In the genomic region with DNA sequence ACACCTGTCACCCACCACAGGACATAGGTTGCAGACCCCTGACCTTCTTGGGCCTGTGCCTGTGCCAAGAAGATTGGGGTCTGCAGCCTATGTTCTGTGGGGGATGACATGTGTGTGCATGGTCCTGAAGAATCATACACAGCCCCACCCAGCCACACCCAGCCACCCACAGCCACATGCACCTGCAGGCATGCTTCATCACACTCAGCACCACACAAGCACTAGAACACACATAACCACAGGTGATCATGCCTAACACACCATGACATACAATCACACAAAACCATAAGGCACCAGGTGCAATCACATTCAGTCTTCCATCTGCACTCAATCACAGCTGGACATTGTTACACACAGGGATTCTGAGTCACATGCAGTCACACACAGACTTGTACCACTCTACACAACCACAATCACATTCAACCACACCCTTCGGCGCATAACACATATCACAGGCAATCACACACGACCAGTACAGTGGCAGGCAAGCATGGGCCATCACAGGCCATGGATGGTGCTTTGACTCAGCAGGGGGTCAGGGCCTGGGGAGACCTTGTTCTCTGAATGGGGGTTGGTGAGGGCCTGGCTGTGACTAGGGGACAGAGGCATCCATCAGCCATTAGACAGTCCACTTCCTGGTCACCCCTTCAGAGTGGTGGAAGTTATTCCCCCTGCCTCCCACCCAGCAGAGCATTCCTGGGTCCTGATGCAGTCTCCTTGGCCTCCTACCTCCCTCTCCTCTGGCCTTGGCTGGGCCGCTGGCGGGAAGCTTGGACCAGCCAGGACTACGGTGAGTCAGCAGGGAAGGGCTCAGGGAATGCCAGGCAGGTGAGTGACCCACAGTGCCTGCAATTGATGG, we compare ENCODE assay signal across 1 cellular context.
A peak's percentile ranks its signal among the peaks of the same experiment; 100 is the strongest.
TF ChIP-seq lines count a peak whose summit lies in the region.

No MANE protein-coding gene starts in this region.

TF ChIP-seq in SK-N-SH, 30 proteins besides CTCF, POLR2A, EP300 and RAD21 (continued from another document):
- TF ChIP-seq GABPA (IDR thresholded peaks at IDR 0.05; ENCODE audit: low read depth) (peak; percentile 50), SIN3A (IDR thresholded peaks at IDR 0.05; ENCODE audit: borderline replicate concordance, low read depth, low read length) (no peak), NRF1 (IDR thresholded peaks at IDR 0.05; ENCODE audit: low read depth, low read length) (no peak), TAF1 (IDR thresholded peaks at IDR 0.05; ENCODE audit: borderline replicate concordance, low read depth, low read length) (no peak), SMC3 (IDR thresholded peaks at IDR 0.05; ENCODE audit: low read depth, low read length) (no peak), MEF2A (IDR thresholded peaks at IDR 0.05; ENCODE audit: borderline replicate concordance, low read depth) (no peak), FOSL2 (IDR thresholded peaks at IDR 0.05; ENCODE audit: borderline replicate concordance, low read depth) (peak; percentile 83), ELF1 (IDR thresholded peaks at IDR 0.05) (0 out of 2 replicates have a peak, but pooled peaks have one; percentile 47), JUND (IDR thresholded peaks at IDR 0.05) (peak; percentile 81), TCF12 (IDR thresholded peaks at IDR 0.05) (peak; percentile 67; the same call in 1 of the 2 replicates), FOXM1 (IDR thresholded peaks at IDR 0.05; ENCODE audit: low read depth) (no peak)
- TF ChIP-seq, protein P1, sequence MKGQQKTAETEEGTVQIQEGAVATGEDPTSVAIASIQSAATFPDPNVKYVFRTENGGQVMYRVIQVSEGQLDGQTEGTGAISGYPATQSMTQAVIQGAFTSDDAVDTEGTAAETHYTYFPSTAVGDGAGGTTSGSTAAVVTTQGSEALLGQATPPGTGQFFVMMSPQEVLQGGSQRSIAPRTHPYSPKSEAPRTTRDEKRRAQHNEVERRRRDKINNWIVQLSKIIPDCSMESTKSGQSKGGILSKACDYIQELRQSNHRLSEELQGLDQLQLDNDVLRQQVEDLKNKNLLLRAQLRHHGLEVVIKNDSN (IDR thresholded peaks at IDR 0.05; ENCODE audit: borderline replicate concordance, low read depth), result no peak
- TF ChIP-seq, protein P2, sequence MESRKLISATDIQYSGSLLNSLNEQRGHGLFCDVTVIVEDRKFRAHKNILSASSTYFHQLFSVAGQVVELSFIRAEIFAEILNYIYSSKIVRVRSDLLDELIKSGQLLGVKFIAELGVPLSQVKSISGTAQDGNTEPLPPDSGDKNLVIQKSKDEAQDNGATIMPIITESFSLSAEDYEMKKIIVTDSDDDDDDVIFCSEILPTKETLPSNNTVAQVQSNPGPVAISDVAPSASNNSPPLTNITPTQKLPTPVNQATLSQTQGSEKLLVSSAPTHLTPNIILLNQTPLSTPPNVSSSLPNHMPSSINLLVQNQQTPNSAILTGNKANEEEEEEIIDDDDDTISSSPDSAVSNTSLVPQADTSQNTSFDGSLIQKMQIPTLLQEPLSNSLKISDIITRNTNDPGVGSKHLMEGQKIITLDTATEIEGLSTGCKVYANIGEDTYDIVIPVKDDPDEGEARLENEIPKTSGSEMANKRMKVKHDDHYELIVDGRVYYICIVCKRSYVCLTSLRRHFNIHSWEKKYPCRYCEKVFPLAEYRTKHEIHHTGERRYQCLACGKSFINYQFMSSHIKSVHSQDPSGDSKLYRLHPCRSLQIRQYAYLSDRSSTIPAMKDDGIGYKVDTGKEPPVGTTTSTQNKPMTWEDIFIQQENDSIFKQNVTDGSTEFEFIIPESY (IDR thresholded peaks at IDR 0.05; ENCODE audit: borderline replicate concordance, low read depth), result 0 out of 2 replicates have a peak, but pooled peaks have one; percentile 20
- TF ChIP-seq, protein P3, sequence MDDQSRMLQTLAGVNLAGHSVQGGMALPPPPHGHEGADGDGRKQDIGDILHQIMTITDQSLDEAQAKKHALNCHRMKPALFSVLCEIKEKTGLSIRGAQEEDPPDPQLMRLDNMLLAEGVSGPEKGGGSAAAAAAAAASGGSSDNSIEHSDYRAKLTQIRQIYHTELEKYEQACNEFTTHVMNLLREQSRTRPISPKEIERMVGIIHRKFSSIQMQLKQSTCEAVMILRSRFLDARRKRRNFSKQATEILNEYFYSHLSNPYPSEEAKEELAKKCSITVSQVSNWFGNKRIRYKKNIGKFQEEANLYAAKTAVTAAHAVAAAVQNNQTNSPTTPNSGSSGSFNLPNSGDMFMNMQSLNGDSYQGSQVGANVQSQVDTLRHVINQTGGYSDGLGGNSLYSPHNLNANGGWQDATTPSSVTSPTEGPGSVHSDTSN (IDR thresholded peaks at IDR 0.05), result peak; percentile 80
- TF ChIP-seq, protein P4, sequence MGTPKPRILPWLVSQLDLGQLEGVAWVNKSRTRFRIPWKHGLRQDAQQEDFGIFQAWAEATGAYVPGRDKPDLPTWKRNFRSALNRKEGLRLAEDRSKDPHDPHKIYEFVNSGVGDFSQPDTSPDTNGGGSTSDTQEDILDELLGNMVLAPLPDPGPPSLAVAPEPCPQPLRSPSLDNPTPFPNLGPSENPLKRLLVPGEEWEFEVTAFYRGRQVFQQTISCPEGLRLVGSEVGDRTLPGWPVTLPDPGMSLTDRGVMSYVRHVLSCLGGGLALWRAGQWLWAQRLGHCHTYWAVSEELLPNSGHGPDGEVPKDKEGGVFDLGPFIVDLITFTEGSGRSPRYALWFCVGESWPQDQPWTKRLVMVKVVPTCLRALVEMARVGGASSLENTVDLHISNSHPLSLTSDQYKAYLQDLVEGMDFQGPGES (IDR thresholded peaks at IDR 0.05; ENCODE audit: low read depth, low read length), result no peak
- TF ChIP-seq, protein P5, sequence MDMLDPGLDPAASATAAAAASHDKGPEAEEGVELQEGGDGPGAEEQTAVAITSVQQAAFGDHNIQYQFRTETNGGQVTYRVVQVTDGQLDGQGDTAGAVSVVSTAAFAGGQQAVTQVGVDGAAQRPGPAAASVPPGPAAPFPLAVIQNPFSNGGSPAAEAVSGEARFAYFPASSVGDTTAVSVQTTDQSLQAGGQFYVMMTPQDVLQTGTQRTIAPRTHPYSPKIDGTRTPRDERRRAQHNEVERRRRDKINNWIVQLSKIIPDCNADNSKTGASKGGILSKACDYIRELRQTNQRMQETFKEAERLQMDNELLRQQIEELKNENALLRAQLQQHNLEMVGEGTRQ (IDR thresholded peaks at IDR 0.05; ENCODE audit: borderline replicate concordance, low read depth, low read length), result no peak
